ENCODE assay signal across 22 cellular contexts in the genomic region with DNA sequence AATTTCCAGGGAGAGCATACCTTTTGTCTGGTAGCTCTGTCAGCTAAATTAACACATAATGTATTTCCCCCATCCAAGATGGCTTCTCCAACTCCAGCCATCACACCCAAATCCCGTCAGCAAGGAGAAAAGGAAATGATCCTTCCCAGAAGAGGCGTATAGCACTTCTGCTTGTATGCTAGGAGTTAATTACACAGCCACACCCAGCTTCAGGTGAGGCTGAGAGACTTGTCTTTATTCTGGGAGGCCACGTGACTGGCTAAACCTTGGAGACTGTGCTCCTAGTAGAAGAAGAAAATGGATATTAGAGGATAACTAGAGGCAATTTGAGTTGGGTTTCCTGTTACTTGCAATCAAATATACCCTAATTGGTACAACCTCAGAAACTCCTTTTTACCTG.
"Had no signal": no experiment of that assay in that cellular context is flagged by ENCODE, and none has a peak within 500 bp of the region (broad histone marks: within the 10 kb centered on the region; RNA-seq: fewer than 3 reads in every experiment).

No MANE protein-coding gene starts in this region.

- H3K4me3 ChIP-seq: coronary artery, esophagus squamous epithelium, lung had no signal

- H3K36me3 Mint-ChIP-seq: activated naive CD4-positive, alpha-beta T cell treated with anti-CD3 and anti-CD28 coated beads, Interleukin-2, amount 50 U/mL, for 72 hours; natural killer cell treated with Interleukin-12 subunit alpha and Interleukin-12 subunit beta and Interleukin-15 and Interleukin-18, amount 100 ng/mL, for 72 hours had no signal

- H3K27ac Mint-ChIP-seq: activated CD8-positive, alpha-beta T cell treated with anti-CD3 and anti-CD28 coated beads for 36 hours; activated naive CD4-positive, alpha-beta T cell treated with anti-CD3 and anti-CD28 coated beads, Interleukin-2, amount 50 U/mL, for 72 hours; natural killer cell treated with Interleukin-12 subunit alpha and Interleukin-12 subunit beta and Interleukin-15 and Interleukin-18, amount 100 ng/mL, for 72 hours; WTC11 had no signal

- H3K36me3 ChIP-seq: esophagus squamous epithelium had no signal

- H3K27ac ChIP-seq: coronary artery, esophagus squamous epithelium had no signal

- H3K9me3 Mint-ChIP-seq: activated CD8-positive, alpha-beta T cell treated with anti-CD3 and anti-CD28 coated beads for 36 hours; activated naive CD4-positive, alpha-beta T cell treated with anti-CD3 and anti-CD28 coated beads, Interleukin-2, amount 50 U/mL, for 72 hours; natural killer cell treated with Interleukin-12 subunit alpha and Interleukin-12 subunit beta and Interleukin-15 and Interleukin-18, amount 100 ng/mL, for 72 hours had no signal

- H3K4me1 ChIP-seq: esophagus squamous epithelium had no signal

- FAIRE-seq: TTC549 had no signal

- DNase-seq: activated CD4-positive, alpha-beta T cell treated with anti-CD3 and anti-CD28 coated beads for 48 hours; activated CD8-positive, alpha-beta T cell treated with anti-CD3 and anti-CD28 coated beads for 36 hours; activated effector memory CD4-positive, alpha-beta T cell treated with anti-CD3 and anti-CD28 coated beads, Interleukin-2, amount 50 U/mL, for 16 hours; activated T-cell treated with anti-CD3 and anti-CD28 coated beads, Interleukin-2, amount 50 U/mL, for 4 hours; central memory CD4-positive, alpha-beta T cell; esophagus squamous epithelium; hypothalamus; kidney glomerular epithelial cell; nucleus accumbens; posterior cingulate gyrus; stimulated activated CD4-positive, alpha-beta T cell treated with anti-CD3 and anti-CD28 coated beads, Interleukin-15, amount 100 ng/mL, for 24 hours; stimulated activated CD4-positive, alpha-beta T cell treated with anti-CD3 and anti-CD28 coated beads, Interleukin-4, amount 100 ng/mL, for 1 hour; stimulated activated naive CD4-positive, alpha-beta T cell treated with Interleukin-2 at 50 U/mL for 16 hours; substantia nigra; T-helper 2 cell; trophoblast cell had no signal

- H3K4me3 Mint-ChIP-seq: activated CD8-positive, alpha-beta T cell treated with anti-CD3 and anti-CD28 coated beads for 36 hours; activated T-cell treated with anti-CD3 and anti-CD28 coated beads, Interleukin-2, amount 50 U/mL, for 4 hours; natural killer cell treated with Interleukin-12 subunit alpha and Interleukin-12 subunit beta and Interleukin-15 and Interleukin-18, amount 100 ng/mL, for 72 hours; WTC11 had no signal

- ATAC-seq: activated CD8-positive, alpha-beta T cell treated with anti-CD3 and anti-CD28 coated beads for 36 hours; activated naive CD4-positive, alpha-beta T cell treated with anti-CD3 and anti-CD28 coated beads, Interleukin-2, amount 50 U/mL, for 72 hours; activated T-cell treated with anti-CD3 and anti-CD28 coated beads, Interleukin-2, amount 50 U/mL, for 4 hours; natural killer cell treated with Interleukin-12 subunit alpha and Interleukin-12 subunit beta and Interleukin-15 and Interleukin-18, amount 100 ng/mL, for 72 hours; WTC11 had no signal

- H3K27me3 ChIP-seq: esophagus squamous epithelium had no signal

- H3K9me3 ChIP-seq: esophagus squamous epithelium had no signal

- H3K27me3 Mint-ChIP-seq: activated CD8-positive, alpha-beta T cell treated with anti-CD3 and anti-CD28 coated beads for 36 hours; natural killer cell treated with Interleukin-12 subunit alpha and Interleukin-12 subunit beta and Interleukin-15 and Interleukin-18, amount 100 ng/mL, for 72 hours had no signal
